8 cellular contexts compared by ENCODE assay signal in genomic region chr10:484925-485661, GRCh38.
DNase-seq lines count a peak whose midpoint lies in the region; ATAC-seq and TF ChIP-seq lines count a peak whose summit lies in the region.

No MANE protein-coding gene starts in this region.

- dilution Hi-C loops in IMR-90 (cut with HindIII; ENCODE audit: low sequenced_read_pairs, unreplicated experiment): no loop called here

- no peaks in the 10 kb centered on the region for H3K36me3 Mint-ChIP-seq in activated naive CD8-positive, alpha-beta T cell treated with anti-CD3 and anti-CD28 coated beads, Interleukin-2, amount 50 U/mL, for 24 hours (ENCODE audit: low read depth)

- TF ChIP-seq CTCF in IMR-90 (conservative IDR thresholded peaks at IDR 0.05; ENCODE audit: low read depth, low read length) (no peak), transverse colon (IDR thresholded peaks at IDR 0.05) (no peak)

- H3K4me3 ChIP-seq in IMR-90 (ENCODE audit: insufficient read depth, low read depth, low read length) (peak overlapping the region; percentile 37; the same call in 1 of the 2 replicates), transverse colon (peak overlapping the region; percentile 5 to 35 (median 23))

- no peak overlapping the region for H3K23ac ChIP-seq in IMR-90 (ENCODE audit: low read depth, low read length)

- H3K27ac Mint-ChIP-seq in activated naive CD8-positive, alpha-beta T cell treated with anti-CD3 and anti-CD28 coated beads, Interleukin-2, amount 50 U/mL, for 24 hours: peak overlapping the region; percentile 77

- H2BK20ac ChIP-seq in IMR-90 (ENCODE audit: low read depth, low read length): no peak overlapping the region

- intact Hi-C loops in IMR-90 (cut with micrococcal nuclease) (no loop called here), transverse colon (cut with DNase I; ENCODE audit: low total_unique reads) (no loop called here)

- H3K4me1 ChIP-seq in IMR-90 (ENCODE audit: control insufficient read depth, insufficient read depth, low read length) (peaks cover 2% of the 10 kb centered on the region; the same call in 1 of the 2 replicates), transverse colon (peaks cover 0 to 23% (median 5%) of the 10 kb centered on the region in 4 donors)

- no peak overlapping the region for H3K18ac ChIP-seq in IMR-90 (ENCODE audit: low read depth, low read length)

- CTCF ChIA-PET in IMR-90 (lab: Yijun Ruan, JAX): no interaction called here

- H2AK9ac ChIP-seq in IMR-90 (replicated peaks; ENCODE audit: low read depth, low read length, poor library complexity): no peak overlapping the region

- H3K27ac ChIP-seq in IMR-90 (ENCODE audit: insufficient read depth, low read length) (0 out of 2 replicates have a peak overlapping the region, but pooled peaks have one; percentile 37), transverse colon (peak overlapping the region; percentile 72 to 88 (median 76))

- H3K4ac ChIP-seq in IMR-90 (ENCODE audit: low read depth, low read length): no peak overlapping the region; the same call in 1 of the 2 replicates

- peaks cover 66% of the 10 kb centered on the region for H4K20me1 ChIP-seq in IMR-90 (ENCODE audit: insufficient read depth, low read length)

- peak overlapping the region; percentile 79 for H3K4me3 Mint-ChIP-seq in activated naive CD8-positive, alpha-beta T cell treated with anti-CD3 and anti-CD28 coated beads, Interleukin-2, amount 50 U/mL, for 24 hours

- H4K91ac ChIP-seq in IMR-90 (ENCODE audit: insufficient read depth, low read depth, low read length): no peak overlapping the region

- H3K56ac ChIP-seq in IMR-90 (ENCODE audit: extremely low read depth, insufficient read depth, low read length): no peak overlapping the region

- ATAC-seq in GM18907 (IDR thresholded peaks at IDR 0.05; ENCODE audit: unreplicated experiment): peak; percentile 79
- peak; percentile 21; the same call in 1 of the 2 replicates for ATAC-seq in IMR-90 (ENCODE audit: low read depth)
- peak; percentile 29 for ATAC-seq in activated naive CD8-positive, alpha-beta T cell treated with anti-CD3 and anti-CD28 coated beads, Interleukin-2, amount 50 U/mL, for 24 hours
- peak; percentile 76 for ATAC-seq in left lobe of liver
- no peak for ATAC-seq in HG02970 (IDR thresholded peaks at IDR 0.05; ENCODE audit: low FRiP score, unreplicated experiment)

- H3K9me3 ChIP-seq in IMR-90 (ENCODE audit: control insufficient read depth, insufficient read depth, low read length) (no peaks in the 10 kb centered on the region), transverse colon (no peaks in the 10 kb centered on the region)

- H3K27me3 ChIP-seq in IMR-90 (ENCODE audit: control insufficient read depth, insufficient read depth, low read length): no peaks in the 10 kb centered on the region
- H3K27me3 ChIP-seq in transverse colon: no peaks in the 10 kb centered on the region

- TF ChIP-seq RAD21 in IMR-90 (IDR thresholded peaks at IDR 0.05; ENCODE audit: low read length): no peak

- no peaks in the 10 kb centered on the region for H3K9me3 Mint-ChIP-seq in activated naive CD8-positive, alpha-beta T cell treated with anti-CD3 and anti-CD28 coated beads, Interleukin-2, amount 50 U/mL, for 24 hours

- POLR2A ChIA-PET in IMR-90 (lab: Charles Lee; ENCODE audit: unreplicated experiment): no interaction called here

- H3K4me1 Mint-ChIP-seq in activated naive CD8-positive, alpha-beta T cell treated with anti-CD3 and anti-CD28 coated beads, Interleukin-2, amount 50 U/mL, for 24 hours: peaks cover 5% of the 10 kb centered on the region

- WGBS in IMR-90 (ENCODE audit: extremely low coverage in 2 of 2, insufficient read length in 1 of 2), 2 experiments: 96% methylated on average over 9 of the region's 31 CpGs; no CpG with 5 or more reads in 1 of the 2 experiments
- 53 to 73% methylated on average over 9 to 31 of the region's 31 CpGs for WGBS in transverse colon (ENCODE audit: low coverage in 1 of 2), 2 donors

- no TSS peak for BruUV-seq in IMR-90 (replicated peaks; lab: Mats Ljungman, UMichigan)

- H2BK5ac ChIP-seq in IMR-90 (ENCODE audit: low read depth, low read length, poor library complexity, severe bottlenecking): no peak overlapping the region

- peaks cover 26% of the 10 kb centered on the region for H3K9me1 ChIP-seq in IMR-90 (ENCODE audit: insufficient read depth, low read length)

- in situ Hi-C loops in IMR-90 (cut with MboI; ENCODE audit: low sequenced_read_pairs): no loop called here
- in situ Hi-C loops in transverse colon (cut with MboI; ENCODE audit: low pct_ligation_motif_present in 1 of 4, low pct_unique_long_range_greater_than_20kb in 1 of 4, low sequenced_read_pairs in 3 of 4): no loop called here

- H3K14ac ChIP-seq in IMR-90 (replicated peaks; ENCODE audit: low read depth, low read length): no peak overlapping the region

- no peak overlapping the region for H2AFZ ChIP-seq in IMR-90 (replicated peaks; ENCODE audit: low read length, poor library complexity)

- H2BK15ac ChIP-seq in IMR-90 (ENCODE audit: low read depth, low read length): no peak overlapping the region

- no peaks in the 10 kb centered on the region for H3K27me3 Mint-ChIP-seq in activated naive CD8-positive, alpha-beta T cell treated with anti-CD3 and anti-CD28 coated beads, Interleukin-2, amount 50 U/mL, for 24 hours

- no peak overlapping the region for H4K5ac ChIP-seq in IMR-90 (ENCODE audit: low read depth, low read length)

- H4K8ac ChIP-seq in IMR-90 (ENCODE audit: low read depth in 2 of 2, low read length in 2 of 2): no peak overlapping the region

- no peak for TF ChIP-seq POLR2A in IMR-90 (IDR thresholded peaks at IDR 0.05; ENCODE audit: low read depth, low read length)
- no peak for TF ChIP-seq POLR2A in transverse colon (IDR thresholded peaks at IDR 0.05)

- no peak overlapping the region for H2BK120ac ChIP-seq in IMR-90 (ENCODE audit: low read depth, low read length)

- no peak overlapping the region for H2AK5ac ChIP-seq in IMR-90 (ENCODE audit: low read depth, low read length)

- H3K36me3 ChIP-seq in IMR-90 (ENCODE audit: control insufficient read depth, insufficient read depth, low read length) (peaks cover 24% of the 10 kb centered on the region), transverse colon (no peaks in the 10 kb centered on the region)

- TF ChIP-seq EP300 in transverse colon (IDR thresholded peaks at IDR 0.05; ENCODE audit: low read depth): no peak

- DNase-seq in IMR-90 (no peak), left lobe of liver (ENCODE audit: low spot score) (peak; percentile 46), transverse colon (no peak), NCI-H2081 treated with DMSO at 0.1 percent for 48 hours (lab: John Stamatoyannopoulos, UW) (no peak), NCI-H2107 (lab: John Stamatoyannopoulos, UW) (no peak)
- DNase-seq in activated naive CD8-positive, alpha-beta T cell treated with anti-CD3 and anti-CD28 coated beads, Interleukin-2, amount 50 U/mL, for 24 hours: no peak

- peak overlapping the region; percentile 82 for H3K4me2 ChIP-seq in IMR-90 (ENCODE audit: low read depth, low read length)

- H3K79me1 ChIP-seq in IMR-90 (ENCODE audit: low read depth in 1 of 2, low read length in 2 of 2): peaks cover 40 to 76% of the 10 kb centered on the region in 2 experiments

- 0 out of 2 replicates have a peak overlapping the region, but pooled peaks have one; percentile 54 for H3K9ac ChIP-seq in IMR-90 (ENCODE audit: low read depth, low read length)

TF ChIP-seq in IMR-90, 13 proteins besides CTCF, POLR2A, EP300 and RAD21:
- TF ChIP-seq USF2 (IDR thresholded peaks at IDR 0.05; ENCODE audit: low read depth, low read length): no peak
- TF ChIP-seq, protein P1, sequence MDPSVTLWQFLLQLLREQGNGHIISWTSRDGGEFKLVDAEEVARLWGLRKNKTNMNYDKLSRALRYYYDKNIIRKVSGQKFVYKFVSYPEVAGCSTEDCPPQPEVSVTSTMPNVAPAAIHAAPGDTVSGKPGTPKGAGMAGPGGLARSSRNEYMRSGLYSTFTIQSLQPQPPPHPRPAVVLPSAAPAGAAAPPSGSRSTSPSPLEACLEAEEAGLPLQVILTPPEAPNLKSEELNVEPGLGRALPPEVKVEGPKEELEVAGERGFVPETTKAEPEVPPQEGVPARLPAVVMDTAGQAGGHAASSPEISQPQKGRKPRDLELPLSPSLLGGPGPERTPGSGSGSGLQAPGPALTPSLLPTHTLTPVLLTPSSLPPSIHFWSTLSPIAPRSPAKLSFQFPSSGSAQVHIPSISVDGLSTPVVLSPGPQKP (IDR thresholded peaks at IDR 0.05; ENCODE audit: borderline replicate concordance, low read depth, low read length): no peak
- TF ChIP-seq CHD1 (IDR thresholded peaks at IDR 0.05; ENCODE audit: low read depth, low read length): no peak
- no peak for TF ChIP-seq RCOR1 (IDR thresholded peaks at IDR 0.05; ENCODE audit: insufficient replicate concordance, low read length)
- TF ChIP-seq MAZ (IDR thresholded peaks at IDR 0.05; ENCODE audit: borderline replicate concordance, low read depth, low read length): no peak
- no peak for TF ChIP-seq BHLHE40 (IDR thresholded peaks at IDR 0.05; ENCODE audit: low read depth, low read length)
